ENCODE assay signal across 6 cellular contexts in the genomic region with DNA sequence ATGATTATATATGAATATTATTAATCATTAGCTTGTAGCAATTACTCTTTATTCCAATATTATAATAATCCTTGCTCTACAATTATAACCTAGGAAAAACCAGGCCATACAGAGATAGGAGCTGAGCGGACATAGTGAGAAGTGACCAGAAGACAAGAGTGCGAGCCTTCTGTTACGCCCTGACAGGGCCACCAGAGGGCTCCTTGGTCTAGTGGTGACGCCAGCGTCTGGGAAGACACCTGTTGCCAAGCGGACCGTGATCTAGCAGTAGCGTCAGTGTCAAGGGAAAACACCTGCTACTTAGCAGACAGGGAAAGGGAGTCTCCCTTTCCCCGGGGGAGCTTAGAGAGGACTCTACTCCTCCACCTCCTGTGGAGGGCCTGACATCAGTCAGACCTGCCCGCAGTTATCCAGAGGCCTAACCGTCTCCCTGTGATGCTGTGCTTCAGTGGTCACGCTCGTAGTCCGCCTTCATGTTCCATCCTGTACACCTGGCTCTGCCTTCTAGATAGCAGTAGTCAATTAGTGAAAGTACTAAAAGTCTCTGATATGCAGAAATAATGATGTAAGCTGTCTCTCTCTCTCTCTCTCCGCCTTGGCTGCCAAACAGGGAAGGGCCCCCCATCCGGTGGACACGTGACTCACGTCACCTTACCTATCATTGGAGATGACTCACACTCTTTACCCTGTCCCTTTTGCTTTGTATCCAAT. TPM values are rescaled to one million over a fixed set of nuclear protein-coding genes. Genes with fewer than 3 reads are reported as not detected.
A peak's percentile ranks its signal among the peaks of the same experiment; 100 is the strongest.
DNase-seq lines count a peak whose midpoint lies in the region; ATAC-seq and TF ChIP-seq lines count a peak whose summit lies in the region.
"Not testable (repeated sequence)": the region's sequence is repeated elsewhere in the genome, so short reads cannot be mapped to it uniquely, and the experiment has no call there.

No MANE protein-coding gene starts in this region.

- H3K27ac Mint-ChIP-seq in HFFc6; activated CD8-positive, alpha-beta T cell treated with anti-CD3 and anti-CD28 coated beads, Interleukin-2, amount 10 ng/mL, durations not matched to agents 7 days and 5 days; neural crest cell (ENCODE audit: unreplicated experiment): not testable (repeated sequence)

- BruUV-seq in A673 (replicated peaks; lab: Mats Ljungman, UMichigan) = not testable (repeated sequence)

- H3K4me3 ChIP-seq in A673 (ENCODE audit: low read depth, low read length, poor library complexity, severe bottlenecking); epithelial cell of proximal tubule (ENCODE audit: low read depth, low read length): not testable (repeated sequence)

- CTCF ChIA-PET in A673 (lab: Charles Lee) = interaction anchor here (0.6 to 0.9 kb wide), 2 partner anchors 13 to 283 kb away, joined by 3 to 6 read pairs; no protein-coding TSS in a partner anchor
- CTCF ChIA-PET in activated CD8-positive, alpha-beta T cell treated with anti-CD3 and anti-CD28 coated beads, Interleukin-2, amount 10 ng/mL, durations not matched to agents 7 days and 5 days (lab: Charles Lee) = interaction anchor here (0.9 to 1.7 kb wide), 5 partner anchors 9 to 268 kb away, joined by 3 to 6 read pairs (median 4); a partner anchor contains a TSS

- TF ChIP-seq CTCF in A673 (conservative IDR thresholded peaks at IDR 0.05; ENCODE audit: low read depth, low read length) = peak; percentile 48
- TF ChIP-seq CTCF in HFFc6 (IDR thresholded peaks at IDR 0.05) = peak; percentile 68
- TF ChIP-seq CTCF in epithelial cell of proximal tubule (conservative IDR thresholded peaks at IDR 0.05; ENCODE audit: low read depth, low read length) = peak; percentile 50
- peak; percentile 68 for TF ChIP-seq CTCF in neural crest cell (conservative IDR thresholded peaks at IDR 0.05)

- H3K9me3 ChIP-seq in A673 (ENCODE audit: low read depth, low read length, poor library complexity, severe bottlenecking) = not testable (repeated sequence)

- H3K36me3 Mint-ChIP-seq in HFFc6 (ENCODE audit: low read depth); activated CD8-positive, alpha-beta T cell treated with anti-CD3 and anti-CD28 coated beads, Interleukin-2, amount 10 ng/mL, durations not matched to agents 7 days and 5 days (ENCODE audit: low read depth); neural crest cell (ENCODE audit: low read depth): not testable (repeated sequence)

- H3K4me1 ChIP-seq in A673 (ENCODE audit: insufficient read depth, low read length, poor library complexity, severe bottlenecking) = not testable (repeated sequence)

- POLR2A ChIA-PET in A673 (lab: Charles Lee; ENCODE audit: low non-redundant PET) = interaction anchor here (0.6 kb wide), 1 partner anchor 10 kb away, joined by 8 read pairs; no protein-coding TSS in a partner anchor
- POLR2A ChIA-PET in activated CD8-positive, alpha-beta T cell treated with anti-CD3 and anti-CD28 coated beads, Interleukin-2, amount 10 ng/mL, durations not matched to agents 7 days and 5 days (lab: Charles Lee) = interaction anchor here (0.6 to 1.2 kb wide), 2 partner anchors 37 to 40 kb away, joined by 3 to 4 read pairs; no protein-coding TSS in a partner anchor

- not testable (repeated sequence) for ATAC-seq in activated CD8-positive, alpha-beta T cell treated with anti-CD3 and anti-CD28 coated beads, Interleukin-2, amount 10 ng/mL, durations not matched to agents 7 days and 5 days

- H3K9me3 Mint-ChIP-seq in HFFc6; activated CD8-positive, alpha-beta T cell treated with anti-CD3 and anti-CD28 coated beads, Interleukin-2, amount 10 ng/mL, durations not matched to agents 7 days and 5 days (ENCODE audit: insufficient read depth); neural crest cell: not testable (repeated sequence)

- H3K27me3 Mint-ChIP-seq in HFFc6 (ENCODE audit: insufficient read depth) = peaks cover 11% of the 10 kb centered on the region
- not testable (repeated sequence) for H3K27me3 Mint-ChIP-seq in activated CD8-positive, alpha-beta T cell treated with anti-CD3 and anti-CD28 coated beads, Interleukin-2, amount 10 ng/mL, durations not matched to agents 7 days and 5 days (ENCODE audit: low read depth)
- peaks cover 24% of the 10 kb centered on the region for H3K27me3 Mint-ChIP-seq in neural crest cell (ENCODE audit: low read depth)

- H3K27me3 ChIP-seq in A673 (replicated peaks; ENCODE audit: insufficient read depth, low read depth, low read length, poor library complexity) = not testable (repeated sequence)

- DNase-seq in A673 (ENCODE audit: low spot score) = not testable (repeated sequence)
- DNase-seq in HFFc6 = peak; percentile 37
- peak; percentile 83 for DNase-seq in NCI-H82 (lab: John Stamatoyannopoulos, UW)
- peak; percentile 58 for DNase-seq in activated CD8-positive, alpha-beta T cell treated with anti-CD3 and anti-CD28 coated beads, Interleukin-2, amount 10 ng/mL, durations not matched to agents 7 days and 5 days
- DNase-seq in epithelial cell of proximal tubule (ENCODE audit: low read depth) = peak; percentile 20
- DNase-seq in neural crest cell (ENCODE audit: low read depth, low spot score) = peak; percentile 51

- intact Hi-C loops in A673 (cut with micrococcal nuclease; ENCODE audit: unreplicated experiment) = not testable (repeated sequence)

- H3K36me3 ChIP-seq in A673 (ENCODE audit: insufficient read depth, low read length, poor library complexity, severe bottlenecking) = not testable (repeated sequence)

- not testable (repeated sequence) for H3K27ac ChIP-seq in A673 (ENCODE audit: low read depth, low read length, poor library complexity, severe bottlenecking)

- H3K4me3 Mint-ChIP-seq in HFFc6; activated CD8-positive, alpha-beta T cell treated with anti-CD3 and anti-CD28 coated beads, Interleukin-2, amount 10 ng/mL, durations not matched to agents 7 days and 5 days; neural crest cell: not testable (repeated sequence)

- not testable (repeated sequence) for H3K4me1 Mint-ChIP-seq in HFFc6 (ENCODE audit: low read depth); neural crest cell
- peaks cover 11% of the 10 kb centered on the region for H3K4me1 Mint-ChIP-seq in activated CD8-positive, alpha-beta T cell treated with anti-CD3 and anti-CD28 coated beads, Interleukin-2, amount 10 ng/mL, durations not matched to agents 7 days and 5 days (ENCODE audit: low read depth)

RNA-seq across cellular contexts. Expression of a gene that starts 2.2 kb away (rescaled TPM):
- total RNA-seq in A673 (2021) = not detected in 2 replicates
- not detected for total RNA-seq in HFFc6 (2021; fragmentation: NEBNext Ultra II Directional; extraction: Animal tissue kit (Norgen Biotek cat#: 25700))
- total RNA-seq in activated CD8-positive, alpha-beta T cell treated with anti-CD3 and anti-CD28 coated beads, Interleukin-2, amount 10 ng/mL, durations not matched to agents 7 days and 5 days = not detected
- total RNA-seq in epithelial cell of proximal tubule = not detected in 2 replicates
- total RNA-seq in neural crest cell = not detected in 2 replicates

RNA-seq across cellular contexts. Expression of a gene that starts 8.5 kb away (rescaled TPM):
- total RNA-seq in A673 (2021) = not detected in 2 replicates
- not detected for total RNA-seq in HFFc6 (2021; fragmentation: NEBNext Ultra II Directional; extraction: Animal tissue kit (Norgen Biotek cat#: 25700))
- total RNA-seq in activated CD8-positive, alpha-beta T cell treated with anti-CD3 and anti-CD28 coated beads, Interleukin-2, amount 10 ng/mL, durations not matched to agents 7 days and 5 days = not detected
- total RNA-seq in epithelial cell of proximal tubule = not detected in 2 replicates
- not detected in 2 replicates for total RNA-seq in neural crest cell

RNA-seq across cellular contexts. Expression of a gene that starts 18.2 kb away (rescaled TPM):
- total RNA-seq in A673 (2021) (not detected in 2 replicates), epithelial cell of proximal tubule (not detected in 2 replicates), neural crest cell (not detected in 2 replicates)
- not detected for total RNA-seq in HFFc6 (2021; fragmentation: NEBNext Ultra II Directional; extraction: Animal tissue kit (Norgen Biotek cat#: 25700))
- total RNA-seq in activated CD8-positive, alpha-beta T cell treated with anti-CD3 and anti-CD28 coated beads, Interleukin-2, amount 10 ng/mL, durations not matched to agents 7 days and 5 days = not detected

RNA-seq across cellular contexts. Expression of a gene that starts 23.8 kb away (rescaled TPM):
- total RNA-seq in A673 (2021) (0.15 and 0.35 TPM in 2 replicates), epithelial cell of proximal tubule (not detected in 2 replicates), neural crest cell (not detected in 2 replicates)
- not detected for total RNA-seq in HFFc6 (2021; fragmentation: NEBNext Ultra II Directional; extraction: Animal tissue kit (Norgen Biotek cat#: 25700))
- total RNA-seq in activated CD8-positive, alpha-beta T cell treated with anti-CD3 and anti-CD28 coated beads, Interleukin-2, amount 10 ng/mL, durations not matched to agents 7 days and 5 days = 1 to 10 TPM; 1.8 to 2.4 TPM

RNA-seq across cellular contexts. Expression of a gene that starts 24.6 kb away (rescaled TPM):
- total RNA-seq in A673 (2021) (32.7 and 39.5 TPM in 2 replicates), epithelial cell of proximal tubule (90.4 and 108 TPM in 2 replicates), neural crest cell (27.8 and 31.0 TPM in 2 replicates)
- 10 to 100 TPM; 46.1 to 62.2 (median 52.6) TPM for total RNA-seq in HFFc6 (2021; fragmentation: NEBNext Ultra II Directional; extraction: Animal tissue kit (Norgen Biotek cat#: 25700))
- 10 to 100 TPM; 39.9 to 43.2 TPM for total RNA-seq in activated CD8-positive, alpha-beta T cell treated with anti-CD3 and anti-CD28 coated beads, Interleukin-2, amount 10 ng/mL, durations not matched to agents 7 days and 5 days
